ENCODE assay signal across 15 cellular contexts in genomic region chr7:662576-662975, GRCh38.
DNase-seq lines count a peak whose midpoint lies in the region; ATAC-seq and TF ChIP-seq lines count a peak whose summit lies in the region.
"Had no signal": no experiment of that assay in that cellular context is flagged by ENCODE, and none has a peak within 500 bp of the region (broad histone marks: within the 10 kb centered on the region; RNA-seq: fewer than 3 reads in every experiment).

No MANE protein-coding gene starts in this region.

- H3K4me1 ChIP-seq in CD4-positive, alpha-beta memory T cell (ENCODE audit: insufficient read depth, low read length), result no peaks in the 10 kb centered on the region
- H3K4me1 ChIP-seq in spleen, result peaks cover 2 to 24% (median 3%) of the 10 kb centered on the region in 6 donors
- H3K4me1 ChIP-seq: BE2C had no signal

- peaks cover 0 to 6% (median 2%) of the 10 kb centered on the region in 4 donors for H3K4me1 Mint-ChIP-seq in CD4-positive, alpha-beta memory T cell
- peaks cover 11% of the 10 kb centered on the region for H3K4me1 Mint-ChIP-seq in activated CD8-positive, alpha-beta T cell treated with anti-CD3 and anti-CD28 coated beads for 36 hours (ENCODE audit: low read depth)

- no peaks in the 10 kb centered on the region for H3K27me3 ChIP-seq in CD4-positive, alpha-beta memory T cell (ENCODE audit: insufficient read depth, low read length)
- no peaks in the 10 kb centered on the region for H3K27me3 ChIP-seq in spleen (replicated peaks in 1 of 7)
- H3K27me3 ChIP-seq: BE2C had no signal

- no peak for ATAC-seq in activated CD8-positive, alpha-beta T cell treated with anti-CD3 and anti-CD28 coated beads for 36 hours
- no peak for ATAC-seq in HG02678 (IDR thresholded peaks at IDR 0.05; ENCODE audit: unreplicated experiment)
- ATAC-seq: Right ventricle myocardium inferior had no signal

- H3K27me3 Mint-ChIP-seq in CD4-positive, alpha-beta memory T cell, result no peaks in the 10 kb centered on the region
- no peaks in the 10 kb centered on the region for H3K27me3 Mint-ChIP-seq in activated CD8-positive, alpha-beta T cell treated with anti-CD3 and anti-CD28 coated beads for 36 hours

- no peak overlapping the region for H3K4me3 ChIP-seq in CD4-positive, alpha-beta memory T cell (ENCODE audit: low read length in 2 of 2)
- H3K4me3 ChIP-seq in coronary artery, result no peak overlapping the region
- no peak overlapping the region for H3K4me3 ChIP-seq in spleen
- H3K4me3 ChIP-seq in foreskin fibroblast (ENCODE audit: low read depth in 1 of 2, low read length in 2 of 2), result no peak overlapping the region

- 82 to 89% (median 88%) methylated on average over 4 of the region's 4 CpGs for WGBS in spleen, 5 donors

- H3K36me3 ChIP-seq in CD4-positive, alpha-beta memory T cell (ENCODE audit: insufficient read depth, low read length), result no peaks in the 10 kb centered on the region
- peaks cover 0 to 14% (median 0%) of the 10 kb centered on the region in 6 donors for H3K36me3 ChIP-seq in spleen
- H3K36me3 ChIP-seq: BE2C had no signal

- CTCF ChIA-PET in CD4-positive, alpha-beta memory T cell (lab: Charles Lee; ENCODE audit: partially characterized antibody), result no interaction called here
- CTCF ChIA-PET in activated CD8-positive, alpha-beta T cell treated with anti-CD3 and anti-CD28 coated beads for 36 hours (lab: Charles Lee), result no interaction called here

- peaks cover 0 to 5% of the 10 kb centered on the region in 2 donors for H3K36me3 Mint-ChIP-seq in CD4-positive, alpha-beta memory T cell
- peaks cover 14% of the 10 kb centered on the region for H3K36me3 Mint-ChIP-seq in activated CD8-positive, alpha-beta T cell treated with anti-CD3 and anti-CD28 coated beads for 36 hours (ENCODE audit: low read depth)

- H3K9me3 Mint-ChIP-seq in CD4-positive, alpha-beta memory T cell, result no peaks in the 10 kb centered on the region
- H3K9me3 Mint-ChIP-seq in activated CD8-positive, alpha-beta T cell treated with anti-CD3 and anti-CD28 coated beads for 36 hours, result peaks cover 8% of the 10 kb centered on the region

- no peaks in the 10 kb centered on the region for H3K9me3 ChIP-seq in CD4-positive, alpha-beta memory T cell (ENCODE audit: control insufficient read depth in 1 of 2, low read length in 2 of 2)
- no peaks in the 10 kb centered on the region for H3K9me3 ChIP-seq in spleen
- H3K9me3 ChIP-seq: BE2C had no signal

- peak overlapping the region in 4 of 7 donors; percentile 2 to 48 (median 32) for H3K27ac Mint-ChIP-seq in CD4-positive, alpha-beta memory T cell
- peak overlapping the region; percentile 70 for H3K27ac Mint-ChIP-seq in activated CD8-positive, alpha-beta T cell treated with anti-CD3 and anti-CD28 coated beads for 36 hours

- no peak for TF ChIP-seq CTCF in activated CD8-positive, alpha-beta T cell treated with anti-CD3 and anti-CD28 coated beads for 36 hours (IDR thresholded peaks at IDR 0.05)
- TF ChIP-seq CTCF in coronary artery (IDR thresholded peaks at IDR 0.05) (no peak), spleen (IDR thresholded peaks at IDR 0.05 in 8 of 11, conservative IDR thresholded peaks at IDR 0.05 in 3 of 11) (no peak), foreskin fibroblast (IDR thresholded peaks at IDR 0.05; ENCODE audit: low read depth, low read length) (no peak)

- no peak overlapping the region for H3K4me3 Mint-ChIP-seq in CD4-positive, alpha-beta memory T cell
- no peak overlapping the region for H3K4me3 Mint-ChIP-seq in activated CD8-positive, alpha-beta T cell treated with anti-CD3 and anti-CD28 coated beads for 36 hours

- intact Hi-C loops in CD4-positive, alpha-beta memory T cell (cut with micrococcal nuclease), result no loop called here
- intact Hi-C loops in activated CD8-positive, alpha-beta T cell treated with anti-CD3 and anti-CD28 coated beads for 36 hours (cut with micrococcal nuclease), result no loop called here
- intact Hi-C loops in spleen (cut with DNase I; ENCODE audit: low total_unique reads), result no loop called here

- POLR2A ChIA-PET in CD4-positive, alpha-beta memory T cell (lab: Charles Lee; ENCODE audit: partially characterized antibody), result no interaction called here
- POLR2A ChIA-PET in activated CD8-positive, alpha-beta T cell treated with anti-CD3 and anti-CD28 coated beads for 36 hours (lab: Charles Lee), result no interaction called here

- no peak overlapping the region for H3K27ac ChIP-seq in CD4-positive, alpha-beta memory T cell (ENCODE audit: low read depth, low read length)
- H3K27ac ChIP-seq in coronary artery (peak overlapping the region; percentile 16 to 97), spleen (peak overlapping the region in 1 of 8 donors; percentile 12)
- H3K27ac ChIP-seq: KMS-11 had no signal

- TF ChIP-seq POLR2A in spleen (IDR thresholded peaks at IDR 0.05), result no peak

- DNase-seq in CD4-positive, alpha-beta memory T cell, result no peak
- DNase-seq in activated CD8-positive, alpha-beta T cell treated with anti-CD3 and anti-CD28 coated beads for 36 hours, result no peak
- DNase-seq in coronary artery (ENCODE audit: low spot score) (no peak), spleen (peak; percentile 68), NCI-H2227 treated with DMSO at 0.1 percent for 48 hours (lab: John Stamatoyannopoulos, UW) (no peak), foreskin fibroblast (no peak)
- DNase-seq: BE2C, DMS 273 treated with DMSO at 0.1 percent for 48 hours, NCI-H1092, NCI-H1694 treated with DMSO at 0.1 percent for 48 hours, NCI-H446 treated with DMSO at 0.1 percent for 48 hours, NCI-H774 had no signal
